In genomic region chr19:40090256-40091204, GRCh38 we compare ENCODE assay signal across 8 cellular contexts. TPM values are rescaled to one million over a fixed set of nuclear protein-coding genes. Genes with fewer than 3 reads are reported as not detected.
DNase-seq lines count a peak whose midpoint lies in the region; ATAC-seq and TF ChIP-seq lines count a peak whose summit lies in the region.

Gene ZNF780A, minus strand, starts transcription at chr19:40090943. Its CDS starts 6,190 bp downstream, at chr19:40084753.

- peak within 1 kb of the TSS; percentile 82 for H3K9ac ChIP-seq in Karpas-422 (ENCODE audit: low read length)

- intact Hi-C loops in activated T-helper 2 cell treated with anti-CD3 and anti-CD28 coated beads, Interferon-gamma antibody, Interleukin-2, Interleukin-4, amounts not matched to agents 10 μg/mL and 5 μg/mL and 100 μg/mL, durations not matched to agents 14 hours and 24 hours and 36 hours (cut with micrococcal nuclease), result loop anchor here (1.0 kb wide), 2 partner anchors 34 to 93 kb away; partner anchors contain the start of genes ZNF546 and ZNF780B

- H3K27me3 Mint-ChIP-seq in activated T-helper 2 cell treated with anti-CD3 and anti-CD28 coated beads, Interferon-gamma antibody, Interleukin-2, Interleukin-4, amounts not matched to agents 10 μg/mL and 5 μg/mL and 100 μg/mL, durations not matched to agents 14 hours and 24 hours and 36 hours (ENCODE audit: low read depth), result peaks cover 9% of the 10 kb centered on the region
- H3K27me3 Mint-ChIP-seq in naive B cell, result peaks cover 4 to 20% (median 17%) of the 10 kb centered on the region in 3 donors

- POLR2A ChIA-PET in RWPE1 (lab: Yijun Ruan, JAX; ENCODE audit: low non-redundant PET), result interaction anchor here (0.8 kb wide), 1 partner anchor 113 kb away, joined by 3 read pairs; no protein-coding TSS in a partner anchor

- H3K9me3 Mint-ChIP-seq in activated T-helper 2 cell treated with anti-CD3 and anti-CD28 coated beads, Interferon-gamma antibody, Interleukin-2, Interleukin-4, amounts not matched to agents 10 μg/mL and 5 μg/mL and 100 μg/mL, durations not matched to agents 14 hours and 24 hours and 36 hours, result peaks cover 16% of the 10 kb centered on the region
- peaks cover 0 to 9% (median 1%) of the 10 kb centered on the region in 7 donors for H3K9me3 Mint-ChIP-seq in naive B cell
- peaks cover 3% of the 10 kb centered on the region for H3K9me3 Mint-ChIP-seq in stimulated activated effector memory CD8-positive, alpha-beta T cell treated with anti-CD3 and anti-CD28 coated beads, Interleukin-12 subunit alpha, Interleukin-12 subunit beta, amount 100 ng/mL, for 72 hours

- H3K27ac ChIP-seq in Karpas-422 (ENCODE audit: low read length), result peak within 1 kb of the TSS; percentile 54
- H3K27ac ChIP-seq in RWPE1, result peak within 1 kb of the TSS; percentile 85

- H3K27ac Mint-ChIP-seq in activated T-helper 2 cell treated with anti-CD3 and anti-CD28 coated beads, Interferon-gamma antibody, Interleukin-2, Interleukin-4, amounts not matched to agents 10 μg/mL and 5 μg/mL and 100 μg/mL, durations not matched to agents 14 hours and 24 hours and 36 hours, result peak within 1 kb of the TSS; percentile 98
- H3K27ac Mint-ChIP-seq in naive B cell, result peak within 1 kb of the TSS; percentile 91 to 99 (median 98)
- H3K27ac Mint-ChIP-seq in stimulated activated effector memory CD8-positive, alpha-beta T cell treated with anti-CD3 and anti-CD28 coated beads, Interleukin-12 subunit alpha, Interleukin-12 subunit beta, amount 100 ng/mL, for 72 hours, result peak within 1 kb of the TSS; percentile 100

- TF ChIP-seq CTCF in RWPE1 (conservative IDR thresholded peaks at IDR 0.05; ENCODE audit: low read depth) (no peak), fibroblast of mammary gland (conservative IDR thresholded peaks at IDR 0.05; ENCODE audit: control insufficient read depth, insufficient read depth, low read depth, low read length) (no peak)

- H4K20me1 ChIP-seq in Karpas-422 (ENCODE audit: insufficient read depth, low read depth, low read length), result no peaks in the 10 kb centered on the region

- H3K9me2 ChIP-seq in Karpas-422 (replicated peaks; ENCODE audit: insufficient read depth, low read length), result no peaks in the 10 kb centered on the region

- ATAC-seq in GM21529 (IDR thresholded peaks at IDR 0.05; ENCODE audit: unreplicated experiment), result peak; percentile 75
- peak; percentile 81 to 84 for ATAC-seq in naive B cell (ENCODE audit: low read depth in 2 of 2)
- peak; percentile 95 for ATAC-seq in stimulated activated effector memory CD8-positive, alpha-beta T cell treated with anti-CD3 and anti-CD28 coated beads, Interleukin-12 subunit alpha, Interleukin-12 subunit beta, amount 100 ng/mL, for 72 hours

- peaks cover 14% of the 10 kb centered on the region for H3K4me1 ChIP-seq in Karpas-422 (ENCODE audit: low read length)

- H3K4me3 Mint-ChIP-seq in activated T-helper 2 cell treated with anti-CD3 and anti-CD28 coated beads, Interferon-gamma antibody, Interleukin-2, Interleukin-4, amounts not matched to agents 10 μg/mL and 5 μg/mL and 100 μg/mL, durations not matched to agents 14 hours and 24 hours and 36 hours (ENCODE audit: low read depth), result peak within 1 kb of the TSS; percentile 99
- peak within 1 kb of the TSS; percentile 97 to 100 (median 99) for H3K4me3 Mint-ChIP-seq in naive B cell
- peak within 1 kb of the TSS; percentile 100 for H3K4me3 Mint-ChIP-seq in stimulated activated effector memory CD8-positive, alpha-beta T cell treated with anti-CD3 and anti-CD28 coated beads, Interleukin-12 subunit alpha, Interleukin-12 subunit beta, amount 100 ng/mL, for 72 hours

- H3K4me1 Mint-ChIP-seq in activated T-helper 2 cell treated with anti-CD3 and anti-CD28 coated beads, Interferon-gamma antibody, Interleukin-2, Interleukin-4, amounts not matched to agents 10 μg/mL and 5 μg/mL and 100 μg/mL, durations not matched to agents 14 hours and 24 hours and 36 hours (ENCODE audit: low read depth), result peaks cover 25% of the 10 kb centered on the region
- peaks cover 33 to 44% (median 40%) of the 10 kb centered on the region in 3 donors for H3K4me1 Mint-ChIP-seq in naive B cell
- H3K4me1 Mint-ChIP-seq in stimulated activated effector memory CD8-positive, alpha-beta T cell treated with anti-CD3 and anti-CD28 coated beads, Interleukin-12 subunit alpha, Interleukin-12 subunit beta, amount 100 ng/mL, for 72 hours, result peaks cover 42% of the 10 kb centered on the region

- CTCF ChIA-PET in RWPE1 (lab: Yijun Ruan, JAX), result interaction anchor here (0.6 kb wide), 1 partner anchor 166 kb away, joined by 3 read pairs; no protein-coding TSS in a partner anchor

- H3K4me3 ChIP-seq in Karpas-422 (ENCODE audit: low read length), result peak within 1 kb of the TSS; percentile 76
- H3K4me3 ChIP-seq in fibroblast of mammary gland (ENCODE audit: control insufficient read depth, low read depth, low read length), result peak within 1 kb of the TSS; percentile 95

- peak within 1 kb of the TSS; percentile 84 for H3K4me2 ChIP-seq in Karpas-422 (ENCODE audit: low read depth, low read length, poor library complexity, severe bottlenecking)

- H3K79me2 ChIP-seq in Karpas-422 (ENCODE audit: low read length), result peaks cover 52% of the 10 kb centered on the region

- H3K36me3 Mint-ChIP-seq in activated T-helper 2 cell treated with anti-CD3 and anti-CD28 coated beads, Interferon-gamma antibody, Interleukin-2, Interleukin-4, amounts not matched to agents 10 μg/mL and 5 μg/mL and 100 μg/mL, durations not matched to agents 14 hours and 24 hours and 36 hours (ENCODE audit: low read depth), result peaks cover 28% of the 10 kb centered on the region
- peaks cover 0 to 10% of the 10 kb centered on the region in 2 donors for H3K36me3 Mint-ChIP-seq in naive B cell
- H3K36me3 Mint-ChIP-seq in stimulated activated effector memory CD8-positive, alpha-beta T cell treated with anti-CD3 and anti-CD28 coated beads, Interleukin-12 subunit alpha, Interleukin-12 subunit beta, amount 100 ng/mL, for 72 hours, result peaks cover 24% of the 10 kb centered on the region

- no peaks in the 10 kb centered on the region for H3K27me3 ChIP-seq in Karpas-422 (ENCODE audit: low read length)

- peaks cover 7% of the 10 kb centered on the region; the same call in 1 of the 2 replicates for H3K9me3 ChIP-seq in Karpas-422 (ENCODE audit: low read length)

- in situ Hi-C loops in Caki2 (cut with HindIII; ENCODE audit: low pct_unique_long_range_greater_than_20kb, low sequenced_read_pairs), result no loop called here

- H3K36me3 ChIP-seq in Karpas-422 (ENCODE audit: insufficient read depth, low read length), result peaks cover 19% of the 10 kb centered on the region

- peak; percentile 76 for DNase-seq in Caki2 (ENCODE audit: low read depth)
- peak; percentile 88 for DNase-seq in Karpas-422
- DNase-seq in RWPE1 (ENCODE audit: low spot score), result peak; percentile 66
- peak; percentile 75 for DNase-seq in activated T-helper 2 cell treated with anti-CD3 and anti-CD28 coated beads, Interferon-gamma antibody, Interleukin-2, Interleukin-4, amounts not matched to agents 10 μg/mL and 5 μg/mL and 100 μg/mL, durations not matched to agents 14 hours and 24 hours and 36 hours (ENCODE audit: low spot score)
- DNase-seq in fibroblast of mammary gland (ENCODE audit: low read depth), result peak; percentile 61
- peak; percentile 58 for DNase-seq in naive B cell
- peak; percentile 53 to 85 for DNase-seq in stimulated activated effector memory CD8-positive, alpha-beta T cell treated with anti-CD3 and anti-CD28 coated beads, Interleukin-12 subunit alpha, Interleukin-12 subunit beta, amount 100 ng/mL, for 72 hours (ENCODE audit: low spot score in 2 of 2)

- peak within 1 kb of the TSS; percentile 98 for H2AFZ ChIP-seq in Karpas-422 (ENCODE audit: low read length)

RNA-seq across cellular contexts. Expression of gene ZNF780A, which starts in this region (rescaled TPM):
- 14.7 and 41.9 TPM in 2 replicates for total RNA-seq in Caki2 (2014; rRNA removed; shearing (Covaris generic); ENCODE audit: low replicate concordance)
- total RNA-seq in Karpas-422 (2014; rRNA removed; shearing (Covaris generic); ENCODE audit: low replicate concordance), result 14.0 and 31.9 TPM in 2 replicates
- total RNA-seq in activated T-helper 2 cell treated with anti-CD3 and anti-CD28 coated beads, Interferon-gamma antibody, Interleukin-2, Interleukin-4, amounts not matched to agents 10 μg/mL and 5 μg/mL and 100 μg/mL, durations not matched to agents 14 hours and 24 hours and 36 hours, result 19.9 and 21.3 TPM in 2 replicates
- polyA plus RNA-seq in naive B cell (ENCODE audit: low read depth in 6 of 6), result 10 to 100 TPM; 13.3 to 34.7 (median 18.4) TPM

Comparison
In these comparisons a context has a peak if more than half of its experiments do, and no peak if none do; other contexts are left out.
1. Peak in every context shown above with its lines: DNase-seq, ATAC-seq, H3K4me3 ChIP-seq and H3K27ac ChIP-seq.